ENCODE assay signal across 1 cellular context in genomic region chr1:37752213-37752582, GRCh38.
TF ChIP-seq lines count a peak whose summit lies in the region.

No MANE protein-coding gene starts in this region.

TF ChIP-seq in endothelial cell of umbilical vein, 7 proteins besides CTCF, POLR2A, EP300 and RAD21:
- TF ChIP-seq MAX (IDR thresholded peaks at IDR 0.05; ENCODE audit: insufficient read depth, insufficient read length) (no peak), MYC (IDR thresholded peaks at IDR 0.05; ENCODE audit: low read depth, low read length) (no peak), JUN (IDR thresholded peaks at IDR 0.05; ENCODE audit: borderline replicate concordance, insufficient read depth, insufficient read length, low read depth) (no peak), EZH2 (IDR thresholded peaks at IDR 0.05; ENCODE audit: borderline replicate concordance, low read depth, low read length, severe bottlenecking) (peak; percentile 24)
